ENCODE assay signal across 8 cellular contexts in the genomic region with DNA sequence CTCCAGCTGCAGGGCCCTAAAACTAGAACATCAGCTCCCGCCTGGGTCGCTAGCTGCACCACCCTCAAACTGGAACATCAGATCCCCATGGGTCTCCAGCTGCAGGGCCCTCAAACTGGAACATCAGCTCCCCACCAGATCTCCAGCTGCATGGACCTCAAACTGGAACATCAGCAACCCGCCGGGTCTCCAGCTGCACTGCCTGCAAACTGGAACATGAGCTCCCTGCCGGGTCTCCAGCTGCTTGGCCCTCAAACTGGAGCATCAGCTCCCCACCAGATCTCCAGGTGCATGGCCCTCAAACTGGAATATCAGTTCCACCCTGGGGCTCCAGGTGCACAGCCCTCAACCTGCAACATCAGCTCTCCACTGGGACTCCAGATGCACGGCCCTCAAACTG.
A peak's percentile ranks its signal among the peaks of the same experiment; 100 is the strongest.
DNase-seq lines count a peak whose midpoint lies in the region; ATAC-seq and TF ChIP-seq lines count a peak whose summit lies in the region.
"Not testable (repeated sequence)": the region's sequence is repeated elsewhere in the genome, so short reads cannot be mapped to it uniquely, and the experiment has no call there.

No MANE protein-coding gene starts in this region.

- H3K23ac ChIP-seq in H9 (ENCODE audit: insufficient read length, low read depth, low read length) = not testable (repeated sequence)

- WGBS in H9 (ENCODE audit: extremely low coverage, insufficient read length, low lambda C conversion rate) = no CpG with 5 or more reads among the region's 6 CpGs
- 90 to 91% methylated on average over 6 of the region's 6 CpGs for WGBS in sigmoid colon, 2 donors

- H3K27ac Mint-ChIP-seq in H9; osteocyte (ENCODE audit: unreplicated experiment); type B pancreatic cell: not testable (repeated sequence)
- H3K27ac Mint-ChIP-seq in activated naive CD4-positive, alpha-beta T cell treated with anti-CD3 and anti-CD28 coated beads, Interleukin-2, amount 50 U/mL, for 72 hours = peak overlapping the region; percentile 13 to 45

- H3T11ph ChIP-seq in H9 (ENCODE audit: low read length) = not testable (repeated sequence)

- TF ChIP-seq POLR2A in sigmoid colon (IDR thresholded peaks at IDR 0.05) = not testable (repeated sequence)

- H3K36me3 Mint-ChIP-seq in H9 (ENCODE audit: insufficient read depth in 1 of 3, low read depth in 3 of 3) = peaks cover 4 to 18% (median 10%) of the 10 kb centered on the region in 3 experiments; a peak in 6 of 7 replicates
- H3K36me3 Mint-ChIP-seq in activated naive CD4-positive, alpha-beta T cell treated with anti-CD3 and anti-CD28 coated beads, Interleukin-2, amount 50 U/mL, for 72 hours; osteocyte (ENCODE audit: unreplicated experiment); type B pancreatic cell: not testable (repeated sequence)

- H3K27me3 ChIP-seq in BLaER1; H9 (ENCODE audit: insufficient read depth, low read length): not testable (repeated sequence)
- peaks cover 0 to 14% (median 0%) of the 10 kb centered on the region in 3 donors for H3K27me3 ChIP-seq in sigmoid colon

- not testable (repeated sequence) for H2BK12ac ChIP-seq in H9 (ENCODE audit: insufficient read length, low read depth, low read length)

- not testable (repeated sequence) for ATAC-seq in activated naive CD4-positive, alpha-beta T cell treated with anti-CD3 and anti-CD28 coated beads, Interleukin-2, amount 50 U/mL, for 72 hours

- peak overlapping the region; percentile 78; the same call in 1 of the 2 replicates for H3K27ac ChIP-seq in BLaER1
- not testable (repeated sequence) for H3K27ac ChIP-seq in H9 (ENCODE audit: insufficient read length, low read depth, low read length); sigmoid colon

- H2BK5ac ChIP-seq in H9 (ENCODE audit: insufficient read length, low read length) = not testable (repeated sequence)

- H4K91ac ChIP-seq in H9 (ENCODE audit: insufficient read length, low read depth, low read length) = not testable (repeated sequence)

- H3K23me2 ChIP-seq in H9 (ENCODE audit: insufficient read length, low read depth, low read length, poor library complexity, severe bottlenecking) = not testable (repeated sequence)

- not testable (repeated sequence) for H3K4me1 Mint-ChIP-seq in H9; osteocyte (ENCODE audit: unreplicated experiment); type B pancreatic cell (ENCODE audit: unreplicated experiment)

- H3K14ac ChIP-seq in H9 (ENCODE audit: insufficient read depth, low read length) = not testable (repeated sequence)

- not testable (repeated sequence) for H3K79me1 ChIP-seq in H9 (ENCODE audit: insufficient read depth, low read depth, low read length, poor library complexity, severe bottlenecking)

- H3K4me3 ChIP-seq in BLaER1 = peak overlapping the region; percentile 38; the same call in 1 of the 2 replicates
- H3K4me3 ChIP-seq in sigmoid colon = not testable (repeated sequence)

- TF ChIP-seq EP300 in sigmoid colon (IDR thresholded peaks at IDR 0.05) = not testable (repeated sequence)

- H3K36me3 ChIP-seq in BLaER1, sigmoid colon: not testable (repeated sequence)

- peaks cover 38% of the 10 kb centered on the region for H3K4me1 ChIP-seq in BLaER1
- not testable (repeated sequence) for H3K4me1 ChIP-seq in H9 (ENCODE audit: insufficient read depth, low read length); sigmoid colon

- not testable (repeated sequence) for H4K8ac ChIP-seq in H9 (replicated peaks; ENCODE audit: insufficient read length, low read depth, low read length)

- peaks cover 15% of the 10 kb centered on the region in 2 experiments for H3K9me3 Mint-ChIP-seq in H9
- H3K9me3 Mint-ChIP-seq in activated naive CD4-positive, alpha-beta T cell treated with anti-CD3 and anti-CD28 coated beads, Interleukin-2, amount 50 U/mL, for 72 hours; osteocyte (ENCODE audit: unreplicated experiment); type B pancreatic cell: not testable (repeated sequence)

- H3K18ac ChIP-seq in H9 (ENCODE audit: insufficient read length, low read depth, low read length) = not testable (repeated sequence)

- H3K27me3 Mint-ChIP-seq in H9 (ENCODE audit: low read depth) = peaks cover 29% of the 10 kb centered on the region
- H3K27me3 Mint-ChIP-seq in osteocyte (ENCODE audit: unreplicated experiment) = peaks cover 47% of the 10 kb centered on the region
- peaks cover 27% of the 10 kb centered on the region for H3K27me3 Mint-ChIP-seq in type B pancreatic cell

- not testable (repeated sequence) for H3K9ac ChIP-seq in BLaER1; H9 (ENCODE audit: extremely low read depth, insufficient read length, low read length)

- intact Hi-C loops in sigmoid colon (cut with DNase I) = not testable (repeated sequence)

- H4K5ac ChIP-seq in H9 (ENCODE audit: insufficient read length, low read depth, low read length) = not testable (repeated sequence)

- not testable (repeated sequence) for H2AK5ac ChIP-seq in H9 (ENCODE audit: insufficient read length, low read length)

- not testable (repeated sequence) for H3K79me2 ChIP-seq in H9 (ENCODE audit: insufficient read depth, low read length)

- H3K56ac ChIP-seq in H9 (ENCODE audit: insufficient read length, low read depth, low read length) = not testable (repeated sequence)

- not testable (repeated sequence) for H2BK15ac ChIP-seq in H9 (ENCODE audit: low read depth, low read length)

- DNase-seq in H9; activated naive CD4-positive, alpha-beta T cell treated with anti-CD3 and anti-CD28 coated beads, Interleukin-2, amount 50 U/mL, for 72 hours (ENCODE audit: low spot score in 2 of 2): not testable (repeated sequence)
- peak; percentile 30 for DNase-seq in activated CD8-positive, alpha-beta memory T cell treated with anti-CD3 and anti-CD28 coated beads for 24 hours
- DNase-seq in islet precursor cell (peak; percentile 40), osteocyte (ENCODE audit: extremely low spot score, unreplicated experiment) (peak; percentile 68), sigmoid colon (peak; percentile 44), type B pancreatic cell (ENCODE audit: extremely low spot score, unreplicated experiment) (peak; percentile 60)

- not testable (repeated sequence) for H4K20me1 ChIP-seq in BLaER1; H9 (ENCODE audit: control insufficient read depth, insufficient read depth, insufficient read length)

- TF ChIP-seq CTCF in H9 (conservative IDR thresholded peaks at IDR 0.05); osteocyte (IDR thresholded peaks at IDR 0.05); sigmoid colon (IDR thresholded peaks at IDR 0.05); type B pancreatic cell (conservative IDR thresholded peaks at IDR 0.05): not testable (repeated sequence)

- H2BK20ac ChIP-seq in H9 (ENCODE audit: low read depth, low read length, poor library complexity, severe bottlenecking) = peak overlapping the region; percentile 11

- H3K4ac ChIP-seq in H9 (ENCODE audit: low read depth, low read length) = not testable (repeated sequence)

- not testable (repeated sequence) for H2AFZ ChIP-seq in H9 (ENCODE audit: low read length)

- H2BK120ac ChIP-seq in H9 (ENCODE audit: low read depth, low read length, poor library complexity, severe bottlenecking) = not testable (repeated sequence)

- not testable (repeated sequence) for H3K4me3 Mint-ChIP-seq in H9; osteocyte (ENCODE audit: unreplicated experiment); type B pancreatic cell

- H3K4me2 ChIP-seq in BLaER1 = peak overlapping the region; percentile 50
- H3K4me2 ChIP-seq in H9 (ENCODE audit: insufficient read depth, insufficient read length, low read length) = not testable (repeated sequence)

- H3K9me3 ChIP-seq in BLaER1 = peaks cover 61% of the 10 kb centered on the region
- H3K9me3 ChIP-seq in H9 (ENCODE audit: control insufficient read depth, low read depth, low read length); sigmoid colon: not testable (repeated sequence)
